In genomic region chr4:15197005-15197404, GRCh38 we compare ENCODE assay signal across 8 cellular contexts.
DNase-seq lines count a peak whose midpoint lies in the region; ATAC-seq and TF ChIP-seq lines count a peak whose summit lies in the region.

No MANE protein-coding gene starts in this region.

- TF ChIP-seq CTCF in Caco-2 (IDR thresholded peaks at IDR 0.05; ENCODE audit: insufficient read depth in 1 of 2, low read depth in 1 of 2, low read length in 1 of 2, severe bottlenecking in 1 of 2, unreplicated experiment in 1 of 2) (peak; percentile 14 to 24), choroid plexus epithelial cell (conservative IDR thresholded peaks at IDR 0.05; ENCODE audit: low read depth, low read length) (peak; percentile 75), right lobe of liver (IDR thresholded peaks at IDR 0.05) (peak in 3 of 4 donors; percentile 22 to 34 (median 28))

- 58% methylated on average over 4 of the region's 4 CpGs for WGBS in right lobe of liver (ENCODE audit: insufficient coverage, low coverage, low lambda C conversion rate, missing lambda C conversion rate)

- no TSS peak for BruUV-seq in Caco-2 (replicated peaks; lab: Mats Ljungman, UMichigan)

- intact Hi-C loops in Caco-2 (cut with micrococcal nuclease; ENCODE audit: unreplicated experiment) (loop anchor here (1.0 kb wide), 1 partner anchor 154 kb away; no protein-coding TSS in a partner anchor), right lobe of liver (cut with DNase I) (no loop called here)

- TF ChIP-seq POLR2A in right lobe of liver (IDR thresholded peaks at IDR 0.05), result no peak

- H3K36me3 ChIP-seq in Caco-2 (ENCODE audit: control insufficient read depth, insufficient read depth, low read length), result no peaks in the 10 kb centered on the region
- H3K36me3 ChIP-seq in right lobe of liver, result no peaks in the 10 kb centered on the region

- H3K27ac ChIP-seq in right lobe of liver, result no peak overlapping the region

- no peaks in the 10 kb centered on the region for H3K27me3 ChIP-seq in Caco-2 (replicated peaks; ENCODE audit: control insufficient read depth, insufficient read depth, low read length)
- no peaks in the 10 kb centered on the region for H3K27me3 ChIP-seq in right lobe of liver

- POLR2A ChIA-PET in Caco-2 (lab: Charles Lee), result no interaction called here

- H3K9me3 Mint-ChIP-seq in Caco-2 (ENCODE audit: unreplicated experiment), result no peaks in the 10 kb centered on the region

- H3K4me1 ChIP-seq in Caco-2 (no peaks in the 10 kb centered on the region), right lobe of liver (no peaks in the 10 kb centered on the region)

- H3K4me3 ChIP-seq in Caco-2 (ENCODE audit: low read depth, low read length) (no peak overlapping the region), choroid plexus epithelial cell (ENCODE audit: low read depth, low read length) (no peak overlapping the region), right lobe of liver (no peak overlapping the region)

- DNase-seq in Caco-2 (peak in 1 of 2 experiments; percentile 5), NCI-H146 treated with DMSO at 0.1 percent for 48 hours (lab: John Stamatoyannopoulos, UW; ENCODE audit: unreplicated experiment) (peak; percentile 63), choroid plexus epithelial cell (ENCODE audit: low read depth) (peak; percentile 85), right lobe of liver (no peak), GM19238 (ENCODE audit: insufficient read length, low spot score) (no peak), D341Med (ENCODE audit: low spot score) (no peak)
- no peak for DNase-seq in activated effector memory CD4-positive, alpha-beta T cell treated with anti-CD3 and anti-CD28 coated beads, Interleukin-2, amount 50 U/mL, for 16 hours

- H3K36me3 Mint-ChIP-seq in Caco-2 (ENCODE audit: insufficient read depth, unreplicated experiment), result no peaks in the 10 kb centered on the region

- H3K4me1 Mint-ChIP-seq in Caco-2 (ENCODE audit: low read depth, unreplicated experiment), result no peaks in the 10 kb centered on the region

- H3K9me3 ChIP-seq in Caco-2 (no peaks in the 10 kb centered on the region), right lobe of liver (no peaks in the 10 kb centered on the region)

- H3K4me3 Mint-ChIP-seq in Caco-2 (ENCODE audit: unreplicated experiment), result no peak overlapping the region

- H3K27me3 Mint-ChIP-seq in Caco-2 (ENCODE audit: insufficient read depth, unreplicated experiment), result no peaks in the 10 kb centered on the region

- CTCF ChIA-PET in Caco-2 (lab: Charles Lee), result no interaction called here

- ATAC-seq in right lobe of liver, result peak; percentile 52 to 76 (median 64)
- no peak for ATAC-seq in HG02970 (IDR thresholded peaks at IDR 0.05; ENCODE audit: low FRiP score, unreplicated experiment)

- no peak overlapping the region for H3K27ac Mint-ChIP-seq in Caco-2 (ENCODE audit: unreplicated experiment)

Comparison
In these comparisons a context has a peak if more than half of its experiments do, and no peak if none do; other contexts are left out.
1. DNase-seq: peak in NCI-H146 treated with DMSO at 0.1 percent for 48 hours (single experiment) and choroid plexus epithelial cell (single experiment); none in right lobe of liver (0 of 3), activated effector memory CD4-positive, alpha-beta T cell treated with anti-CD3 and anti-CD28 coated beads, Interleukin-2, amount 50 U/mL, for 16 hours (single experiment), GM19238 (single experiment) and D341Med (single experiment).
2. CTCF ChIP-seq: peak in every context shown above with its lines; median percentile 75 in choroid plexus epithelial cell; 28 in right lobe of liver; 19 in Caco-2.